18 cellular contexts compared by ENCODE assay signal in genomic region chr6:74826318-74826717, GRCh38.
A peak's percentile ranks its signal among the peaks of the same experiment; 100 is the strongest.
DNase-seq lines count a peak whose midpoint lies in the region; TF ChIP-seq lines count a peak whose summit lies in the region.
"Had no signal": no experiment of that assay in that cellular context is flagged by ENCODE, and none has a peak within 500 bp of the region (broad histone marks: within the 10 kb centered on the region; RNA-seq: fewer than 3 reads in every experiment).

No MANE protein-coding gene starts in this region.

- H3K9me3 Mint-ChIP-seq in chondrocyte (ENCODE audit: low read depth) = peaks cover 11% of the 10 kb centered on the region

- no peak overlapping the region for H3K27ac Mint-ChIP-seq in chondrocyte (ENCODE audit: unreplicated experiment)
- H3K27ac Mint-ChIP-seq: CD4-positive, alpha-beta T cell had no signal

- H3K36me3 Mint-ChIP-seq in chondrocyte (ENCODE audit: low read depth) = peaks cover 4% of the 10 kb centered on the region
- H3K36me3 Mint-ChIP-seq: IgD-negative memory B cell had no signal

- H2AFZ ChIP-seq in ACC112 (ENCODE audit: low read length, unreplicated experiment) = peak overlapping the region; percentile 36

- no peak overlapping the region for H3K4me3 Mint-ChIP-seq in chondrocyte (ENCODE audit: unreplicated experiment)
- H3K4me3 Mint-ChIP-seq: CD4-positive, alpha-beta T cell; IgD-negative memory B cell had no signal

- no peaks in the 10 kb centered on the region for H3K36me3 ChIP-seq in ACC112 (ENCODE audit: insufficient read depth, low read length)
- H3K36me3 ChIP-seq: BE2C had no signal

- no peak overlapping the region for H3K27ac ChIP-seq in ACC112 (ENCODE audit: low read depth, low read length)
- H3K27ac ChIP-seq in coronary artery = no peak overlapping the region

- H3K4me3 ChIP-seq in ACC112 (ENCODE audit: low read depth, low read length) (no peak overlapping the region), fibroblast of villous mesenchyme (ENCODE audit: low read depth, low read length) (no peak overlapping the region), coronary artery (no peak overlapping the region)

- no peaks in the 10 kb centered on the region for H3K79me2 ChIP-seq in ACC112 (ENCODE audit: control insufficient read depth, insufficient read depth, low read length, unreplicated experiment)

- H3K4me1 ChIP-seq in ACC112 (ENCODE audit: control insufficient read depth, insufficient read depth, low read length, unreplicated experiment) = no peaks in the 10 kb centered on the region
- H3K4me1 ChIP-seq: BE2C had no signal

- DNase-seq in AG20443 (ENCODE audit: low spot score) = peak; percentile 13
- DNase-seq in MV-4-11 (lab: John Stamatoyannopoulos, UW) = peak; percentile 82
- peak; percentile 11 for DNase-seq in fibroblast of villous mesenchyme (ENCODE audit: low read depth)
- DNase-seq in coronary artery (ENCODE audit: low spot score) = no peak
- DNase-seq in chondrocyte (ENCODE audit: low spot score) = no peak
- no peak for DNase-seq in NCI-H774 (lab: John Stamatoyannopoulos, UW)
- DNase-seq: ACHN; BE2C; CD4-positive, alpha-beta T cell; DMS79; HCEC 1CT; NCI-H1436; NCI-H2029; NCI-H2171; NCI-H82; SHP77 treated with DMSO at 0.1 percent for 48 hours had no signal

- H3K27me3 ChIP-seq in ACC112 (ENCODE audit: insufficient read depth, low read length) = no peaks in the 10 kb centered on the region
- H3K27me3 ChIP-seq: BE2C had no signal

- peaks cover 6% of the 10 kb centered on the region for H3K4me1 Mint-ChIP-seq in chondrocyte (ENCODE audit: low read depth)
- H3K4me1 Mint-ChIP-seq: IgD-negative memory B cell had no signal

- H3K27me3 Mint-ChIP-seq in chondrocyte (ENCODE audit: low read depth) = no peaks in the 10 kb centered on the region
- H3K27me3 Mint-ChIP-seq: CD4-positive, alpha-beta T cell; IgD-negative memory B cell had no signal

- TF ChIP-seq CTCF in fibroblast of villous mesenchyme (IDR thresholded peaks at IDR 0.05; ENCODE audit: insufficient read depth, low read depth, low read length) (no peak), coronary artery (IDR thresholded peaks at IDR 0.05) (no peak), chondrocyte (IDR thresholded peaks at IDR 0.05) (no peak)

Comparison
In these comparisons a context has a peak if more than half of its experiments do, and no peak if none do; other contexts are left out.
1. DNase-seq: peak in AG20443 (single experiment), MV-4-11 (single experiment) and fibroblast of villous mesenchyme (single experiment); none in coronary artery (single experiment), chondrocyte (single experiment) and NCI-H774 (single experiment).